Comparison of ENCODE assay signal across 2 cellular contexts in genomic region chr10:102773986-102774385, GRCh38.
TF ChIP-seq lines count a peak whose summit lies in the region.

No MANE protein-coding gene starts in this region.

TF ChIP-seq in SK-N-SH, 30 proteins besides CTCF, POLR2A, EP300 and RAD21 (continued from another document):
- TF ChIP-seq RFX5 (IDR thresholded peaks at IDR 0.05; ENCODE audit: low read length) = no peak
- no peak for TF ChIP-seq TEAD4 (IDR thresholded peaks at IDR 0.05; ENCODE audit: borderline replicate concordance, insufficient read depth)
- no peak for TF ChIP-seq REST (IDR thresholded peaks at IDR 0.05; ENCODE audit: low read depth, low read length)
- no peak for TF ChIP-seq NFIC (IDR thresholded peaks at IDR 0.05; ENCODE audit: borderline replicate concordance)
- TF ChIP-seq FOXM1 (IDR thresholded peaks at IDR 0.05; ENCODE audit: low read depth) = no peak
- TF ChIP-seq USF1 (IDR thresholded peaks at IDR 0.05; ENCODE audit: borderline replicate concordance, low read depth) = no peak
- TF ChIP-seq MAX (IDR thresholded peaks at IDR 0.05; ENCODE audit: low read depth) = no peak
- no peak for TF ChIP-seq NRF1 (IDR thresholded peaks at IDR 0.05; ENCODE audit: low read depth, low read length)
- TF ChIP-seq POLR2AphosphoS5 (IDR thresholded peaks at IDR 0.05; ENCODE audit: low read depth, low read length) = no peak
- TF ChIP-seq PBX3 (IDR thresholded peaks at IDR 0.05) = no peak
- no peak for TF ChIP-seq CHD2 (IDR thresholded peaks at IDR 0.05; ENCODE audit: low read length, partially characterized antibody)

TF ChIP-seq in SK-N-SH treated with all-trans-retinoic acid at 6 μM for 48 hours, 23 proteins besides CTCF, POLR2A, EP300 and RAD21 (continued from another document):
- TF ChIP-seq CSRNP3 (CRISPR knock-in tag; IDR thresholded peaks at IDR 0.05) = no peak
- TF ChIP-seq TSHZ2 (CRISPR knock-in tag; IDR thresholded peaks at IDR 0.05) = no peak
- no peak for TF ChIP-seq ZFP30 (CRISPR knock-in tag; IDR thresholded peaks at IDR 0.05)
